In genomic region chr20:51705400-51705799, GRCh38 we compare ENCODE assay signal across 21 cellular contexts.
DNase-seq lines count a peak whose midpoint lies in the region; FAIRE-seq and TF ChIP-seq lines count a peak whose summit lies in the region.
"Had no signal": no experiment of that assay in that cellular context is flagged by ENCODE, and none has a peak within 500 bp of the region (broad histone marks: within the 10 kb centered on the region; RNA-seq: fewer than 3 reads in every experiment).

No MANE protein-coding gene starts in this region.

- no peak overlapping the region for H3K56ac ChIP-seq in H1 (replicated peaks; ENCODE audit: insufficient read length, low read depth, low read length)
- no peak overlapping the region for H3K56ac ChIP-seq in mesendoderm (ENCODE audit: low read length)

- H2BK5ac ChIP-seq in H1 (ENCODE audit: low read depth, low read length): no peak overlapping the region
- no peak overlapping the region for H2BK5ac ChIP-seq in mesendoderm (ENCODE audit: low read length)

- TF ChIP-seq RAD21 in H1 (IDR thresholded peaks at IDR 0.05 in 1 of 2, conservative IDR thresholded peaks at IDR 0.05 in 1 of 2; ENCODE audit: low read depth in 2 of 2, low read length in 2 of 2): no peak

- DNase-seq in Calu3: no peak
- no peak for DNase-seq in H1 (ENCODE audit: low read depth in 1 of 2, low spot score in 2 of 2)
- DNase-seq in mesendoderm: peak; percentile 58
- DNase-seq in substantia nigra (lab: John Stamatoyannopoulos, UW): no peak
- DNase-seq in NCI-H187 (lab: John Stamatoyannopoulos, UW): no peak
- DNase-seq in activated effector memory CD4-positive, alpha-beta T cell treated with anti-CD3 and anti-CD28 coated beads, Interleukin-2, amount 50 U/mL, for 16 hours: no peak
- DNase-seq in HAP-1 (ENCODE audit: low spot score in 2 of 2): no peak
- DNase-seq: BE2C, DMS79, HFFc6, KG1, NCI-H1092, NCI-H1694, NCI-H2081 treated with DMSO at 0.1 percent for 48 hours, NCI-H774, OCI-M1, SHP77, SW 1271 had no signal

- H3K79me2 ChIP-seq in H1 (ENCODE audit: control insufficient read depth in 1 of 2, insufficient read depth in 2 of 2, low read length in 2 of 2): no peaks in the 10 kb centered on the region
- H3K79me2 ChIP-seq in mesendoderm (ENCODE audit: control insufficient read depth, insufficient read depth, low read length): no peaks in the 10 kb centered on the region

- H2BK15ac ChIP-seq in H1 (ENCODE audit: low read length) (no peak overlapping the region), mesendoderm (replicated peaks; ENCODE audit: low read depth) (no peak overlapping the region)

- H3K27me3 ChIP-seq in HUES48 (ENCODE audit: control insufficient read depth, insufficient read depth, low read length) (no peaks in the 10 kb centered on the region), H1 (replicated peaks in 1 of 4; ENCODE audit: control insufficient read depth in 3 of 4, extremely low read depth in 1 of 4, insufficient read depth in 3 of 4, low read length in 3 of 4) (no peaks in the 10 kb centered on the region), mesendoderm (ENCODE audit: insufficient read depth, low read length, poor library complexity) (no peaks in the 10 kb centered on the region), HAP-1 (ENCODE audit: low read depth) (no peaks in the 10 kb centered on the region)
- H3K27me3 ChIP-seq: BE2C had no signal

- CTCF ChIA-PET in Calu3 (lab: Charles Lee): no interaction called here
- CTCF ChIA-PET in H1 (lab: Charles Lee; ENCODE audit: partially characterized antibody): interaction anchor here (1.1 to 1.2 kb wide), 2 partner anchors 8 to 9 kb away, joined by 3 to 5 read pairs; no protein-coding TSS in a partner anchor

- H3K36me3 ChIP-seq in HUES48 (ENCODE audit: control insufficient read depth, insufficient read depth, low read length) (no peaks in the 10 kb centered on the region), H1 (ENCODE audit: control insufficient read depth in 2 of 4, insufficient read depth in 4 of 4, low read length in 3 of 4) (no peaks in the 10 kb centered on the region), mesendoderm (ENCODE audit: control insufficient read depth, insufficient read depth, low read length) (no peaks in the 10 kb centered on the region), HAP-1 (replicated peaks) (no peaks in the 10 kb centered on the region; the same call in 1 of the 2 replicates)
- H3K36me3 ChIP-seq: BE2C had no signal

- H2BK120ac ChIP-seq in H1 (replicated peaks; ENCODE audit: low read depth, low read length) (no peak overlapping the region), mesendoderm (ENCODE audit: low read depth, low read length) (no peak overlapping the region)

- FAIRE-seq in H1 (lab: Jason Lieb, UNC): no peak
- FAIRE-seq: H54 had no signal

- no peak for TF ChIP-seq EP300 in H1 (IDR thresholded peaks at IDR 0.05; ENCODE audit: borderline replicate concordance in 1 of 2, low read depth in 2 of 2, low read length in 2 of 2)

- H3K27ac ChIP-seq in HUES48 (ENCODE audit: low read depth, low read length): peak overlapping the region; percentile 74
- no peak overlapping the region for H3K27ac ChIP-seq in H1 (ENCODE audit: low read depth, low read length)
- no peak overlapping the region for H3K27ac ChIP-seq in mesendoderm (ENCODE audit: low read depth, low read length)
- H3K27ac ChIP-seq in substantia nigra (ENCODE audit: low read depth, low read length, poor library complexity, severe bottlenecking): no peak overlapping the region
- H3K27ac ChIP-seq: SK-N-MC had no signal

- no peak overlapping the region for H4K8ac ChIP-seq in H1 (ENCODE audit: extremely low read depth, insufficient read depth, low read length)
- no peak overlapping the region for H4K8ac ChIP-seq in mesendoderm (ENCODE audit: low read depth, low read length)

- peaks cover 56% of the 10 kb centered on the region for H3K4me1 Mint-ChIP-seq in Calu3 (ENCODE audit: low read depth, unreplicated experiment)

- TF ChIP-seq POLR2A in H1 (IDR thresholded peaks at IDR 0.05; ENCODE audit: control extremely low read depth in 1 of 2, low read depth in 2 of 2, low read length in 2 of 2): no peak

- no peaks in the 10 kb centered on the region for H3K9me3 ChIP-seq in HUES48 (ENCODE audit: control insufficient read depth, insufficient read depth, low read length)
- H3K9me3 ChIP-seq in H1 (ENCODE audit: insufficient read depth in 2 of 2, low read depth in 1 of 2, low read length in 1 of 2): no peaks in the 10 kb centered on the region
- H3K9me3 ChIP-seq in HAP-1: no peaks in the 10 kb centered on the region
- H3K9me3 ChIP-seq: BE2C had no signal

- H3K4me3 ChIP-seq in HUES48 (ENCODE audit: low read depth, low read length): peak overlapping the region; percentile 18; the same call in 1 of the 2 replicates
- H3K4me3 ChIP-seq in H1 (ENCODE audit: extremely low read depth in 1 of 4, insufficient read depth in 2 of 4, low read depth in 3 of 4, low read length in 4 of 4): peak overlapping the region in 1 of 4 experiments; percentile 5; a peak in 1 of 8 replicates
- H3K4me3 ChIP-seq in mesendoderm (ENCODE audit: low read length): no peak overlapping the region
- H3K4me3 ChIP-seq in HAP-1: no peak overlapping the region
- H3K4me3 ChIP-seq: SK-N-MC had no signal

- BruUV-seq in Calu3 (replicated peaks; lab: Mats Ljungman, UMichigan): no TSS peak

- peak overlapping the region; percentile 67 for H3K27ac Mint-ChIP-seq in Calu3 (ENCODE audit: unreplicated experiment)
- H3K27ac Mint-ChIP-seq: HFFc6 had no signal

- no peak overlapping the region for H4K91ac ChIP-seq in H1 (replicated peaks; ENCODE audit: insufficient read length, low read length)

- TF ChIP-seq CTCF in Calu3 (IDR thresholded peaks at IDR 0.05; ENCODE audit: unreplicated experiment) (no peak), H1 (IDR thresholded peaks at IDR 0.05; ENCODE audit: control extremely low read depth in 1 of 3, insufficient read depth in 1 of 3, low read depth in 1 of 3, low read length in 3 of 3) (no peak)

- H3K9ac ChIP-seq in HUES48 (ENCODE audit: low read depth, low read length) (no peak overlapping the region), H1 (replicated peaks in 1 of 4; ENCODE audit: extremely low read depth in 1 of 4, low read depth in 3 of 4, low read length in 3 of 4) (no peak overlapping the region), mesendoderm (ENCODE audit: low read length) (no peak overlapping the region)

- H3K4me3 Mint-ChIP-seq in Calu3 (ENCODE audit: low read depth, unreplicated experiment): no peak overlapping the region
- H3K4me3 Mint-ChIP-seq: HFFc6 had no signal

- no peak overlapping the region for H2BK20ac ChIP-seq in H1 (ENCODE audit: low read length)

- H4K20me1 ChIP-seq in H1 (replicated peaks in 1 of 2; ENCODE audit: control insufficient read depth in 1 of 2, insufficient read depth in 2 of 2, low read length in 2 of 2): no peaks in the 10 kb centered on the region

- 38% methylated on average over 4 of the region's 4 CpGs; no CpG with 5 or more reads in 1 of the 2 experiments for WGBS in H1 (ENCODE audit: extremely low coverage in 1 of 2, insufficient coverage in 1 of 2, insufficient read length in 1 of 2, insufficient replicate concordance in 2 of 2, low coverage in 1 of 2, low lambda C conversion rate in 2 of 2, missing lambda C conversion rate in 1 of 2), 2 experiments
- WGBS in mesendoderm (ENCODE audit: extremely low coverage, insufficient coverage, low lambda C conversion rate): no CpG with 5 or more reads among the region's 4 CpGs

- H3K23ac ChIP-seq in H1 (ENCODE audit: insufficient read length) (no peak overlapping the region), mesendoderm (ENCODE audit: low read length) (no peak overlapping the region)

- no peaks in the 10 kb centered on the region; the same call in 1 of the 2 replicates for H3K23me2 ChIP-seq in H1 (ENCODE audit: low read depth, low read length)

- H4K5ac ChIP-seq in H1 (ENCODE audit: insufficient read length, low read depth, low read length) (no peak overlapping the region), mesendoderm (ENCODE audit: low read length) (no peak overlapping the region)

- no peak overlapping the region for H3K14ac ChIP-seq in H1 (ENCODE audit: insufficient read length)

- no peaks in the 10 kb centered on the region for H3K79me1 ChIP-seq in H1 (ENCODE audit: low read depth, low read length)
- no peaks in the 10 kb centered on the region for H3K79me1 ChIP-seq in mesendoderm (ENCODE audit: low read length)

- intact Hi-C loops in Calu3 (cut with micrococcal nuclease; ENCODE audit: unreplicated experiment): no loop called here

- no peaks in the 10 kb centered on the region for H3K27me3 Mint-ChIP-seq in Calu3 (ENCODE audit: unreplicated experiment)

- no peak overlapping the region for H2AK5ac ChIP-seq in H1 (ENCODE audit: low read depth, low read length)
- no peak overlapping the region for H2AK5ac ChIP-seq in mesendoderm (ENCODE audit: low read length)

- H2BK12ac ChIP-seq in H1 (ENCODE audit: low read depth, low read length): 0 out of 2 replicates have a peak overlapping the region, but pooled peaks have one; percentile 6

- H3K4me2 ChIP-seq in H1 (ENCODE audit: insufficient read depth in 1 of 2, low read depth in 2 of 2, low read length in 2 of 2) (peak overlapping the region; percentile 26 to 51; a peak in 3 of 4 replicates), mesendoderm (ENCODE audit: low read length) (no peak overlapping the region)

- H3K4me1 ChIP-seq in HUES48 (ENCODE audit: control insufficient read depth, insufficient read depth, low read length): peaks cover 59% of the 10 kb centered on the region
- H3K4me1 ChIP-seq in H1 (replicated peaks in 1 of 4; ENCODE audit: control insufficient read depth in 3 of 4, insufficient read depth in 4 of 4, low read length in 3 of 4): peaks cover 5 to 20% (median 16%) of the 10 kb centered on the region in 4 experiments
- peaks cover 10% of the 10 kb centered on the region for H3K4me1 ChIP-seq in mesendoderm (ENCODE audit: control insufficient read depth, low read depth, low read length)
- H3K4me1 ChIP-seq in HAP-1: peaks cover 23% of the 10 kb centered on the region
- H3K4me1 ChIP-seq: BE2C had no signal

- peaks cover 4% of the 10 kb centered on the region for H3K36me3 Mint-ChIP-seq in Calu3 (ENCODE audit: insufficient read depth, unreplicated experiment)

- H3K9me3 Mint-ChIP-seq in Calu3 (ENCODE audit: low read depth, unreplicated experiment): no peaks in the 10 kb centered on the region
- H3K9me3 Mint-ChIP-seq: HFFc6 had no signal

- in situ Hi-C loops in HAP-1 (cut with MboI; ENCODE audit: low sequenced_read_pairs): no loop called here

- POLR2A ChIA-PET in H1 (lab: Charles Lee; ENCODE audit: partially characterized antibody): interaction anchor here (1.4 kb wide), 1 partner anchor 98 kb away, joined by 3 read pairs; no protein-coding TSS in a partner anchor

- no peak overlapping the region for H2AFZ ChIP-seq in H1 (ENCODE audit: low read length)

- H3K18ac ChIP-seq in H1 (ENCODE audit: extremely low read depth, low read length) (no peak overlapping the region), mesendoderm (ENCODE audit: low read length) (peak overlapping the region; percentile 75)

- H3K4ac ChIP-seq in H1 (replicated peaks; ENCODE audit: insufficient read length, low read depth, low read length) (no peak overlapping the region), mesendoderm (ENCODE audit: low read depth, low read length) (no peak overlapping the region)

TF ChIP-seq in H1, 55 proteins besides CTCF, POLR2A, EP300 and RAD21 (continues in another document):
- no peak for TF ChIP-seq PHF8 (conservative IDR thresholded peaks at IDR 0.05; ENCODE audit: low read depth, low read length)
- peak; percentile 81; the same call in 1 of the 2 replicates for TF ChIP-seq TCF12 (IDR thresholded peaks at IDR 0.05; ENCODE audit: low read depth, low read length)
